Comparison of ENCODE assay signal across 20 cellular contexts in the genomic region with DNA sequence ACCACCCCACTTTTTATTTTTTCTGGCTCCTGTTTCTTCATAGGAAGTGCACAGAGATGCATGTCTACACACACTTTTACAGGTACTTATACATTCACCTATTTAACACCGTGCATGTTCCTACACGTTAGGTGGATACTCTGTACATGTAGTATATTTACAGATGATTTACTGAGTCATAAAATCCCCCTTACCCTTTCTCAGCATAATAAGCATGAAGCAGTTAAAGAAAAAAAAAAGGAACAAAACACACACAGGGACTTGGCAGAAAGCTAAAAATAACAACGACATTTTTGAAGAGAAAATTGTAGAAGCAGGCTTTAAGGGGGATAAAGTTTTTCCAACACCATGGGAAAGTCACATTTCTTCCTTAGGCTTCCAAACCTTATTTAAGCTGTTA.
A peak's percentile ranks its signal among the peaks of the same experiment; 100 is the strongest.
DNase-seq lines count a peak whose midpoint lies in the region; ATAC-seq, FAIRE-seq and TF ChIP-seq lines count a peak whose summit lies in the region.
"Had no signal": no experiment of that assay in that cellular context is flagged by ENCODE, and none has a peak within 500 bp of the region (broad histone marks: within the 10 kb centered on the region; RNA-seq: fewer than 3 reads in every experiment).

No MANE protein-coding gene starts in this region.

- no peak for ATAC-seq in left lobe of liver
- ATAC-seq: GM23338, HCT116, K562, PC-3 had no signal

- H3K36me3 ChIP-seq in astrocyte (ENCODE audit: insufficient read depth, low read length) (no peaks in the 10 kb centered on the region), endothelial cell of umbilical vein (ENCODE audit: control insufficient read depth in 2 of 2, extremely low read depth in 1 of 2, insufficient read depth in 2 of 2, low read length in 2 of 2) (no peaks in the 10 kb centered on the region)

- no peaks in the 10 kb centered on the region for H3K27me3 Mint-ChIP-seq in astrocyte (ENCODE audit: low read depth, unreplicated experiment)
- no peaks in the 10 kb centered on the region for H3K27me3 Mint-ChIP-seq in nephron (ENCODE audit: low read depth)
- H3K27me3 Mint-ChIP-seq: B cell had no signal

- CTCF ChIA-PET in endothelial cell of umbilical vein (lab: Charles Lee), result interaction anchor here (1.1 kb wide), 1 partner anchor 298 kb away, joined by 3 read pairs; no protein-coding TSS in a partner anchor

- H3K9me3 Mint-ChIP-seq in astrocyte (ENCODE audit: unreplicated experiment) (no peaks in the 10 kb centered on the region), nephron (no peaks in the 10 kb centered on the region)
- H3K9me3 Mint-ChIP-seq: CD4-positive, CD25-positive, alpha-beta regulatory T cell; GM23338 had no signal

- H3K9me3 ChIP-seq in astrocyte (ENCODE audit: insufficient read depth, low read depth, low read length) (no peaks in the 10 kb centered on the region), endothelial cell of umbilical vein (replicated peaks; ENCODE audit: control insufficient read depth, insufficient read depth, low read length) (no peaks in the 10 kb centered on the region)
- H3K9me3 ChIP-seq: Caco-2 had no signal

- peak; percentile 24 to 33 for DNase-seq in NCI-H526 (lab: John Stamatoyannopoulos, UW)
- no peak for DNase-seq in astrocyte (ENCODE audit: low read depth)
- DNase-seq in endothelial cell of umbilical vein (ENCODE audit: low read depth, low spot score), result peak; percentile 72
- no peak for DNase-seq in left lobe of liver (ENCODE audit: low spot score)
- no peak for DNase-seq in GM12892 (ENCODE audit: insufficient read length)
- DNase-seq in KG1 (lab: John Stamatoyannopoulos, UW), result no peak
- no peak for DNase-seq in amniotic stem cell (lab: John Stamatoyannopoulos, UW)
- DNase-seq: Caco-2; CD4-positive, CD25-positive, alpha-beta regulatory T cell; DMS153; NCI-H1436 treated with DMSO at 0.1 percent for 48 hours; NCI-H2081; NCI-H774; PC-3 had no signal

- no peak overlapping the region for H3K9ac ChIP-seq in astrocyte (ENCODE audit: low read length)
- H3K9ac ChIP-seq in endothelial cell of umbilical vein (replicated peaks; ENCODE audit: extremely low read depth, insufficient read depth, low read length), result no peak overlapping the region

- FAIRE-seq in astrocyte (lab: Jason Lieb, UNC), result peak; percentile 71
- FAIRE-seq in endothelial cell of umbilical vein (lab: Jason Lieb, UNC), result no peak
- FAIRE-seq in GM12892 (lab: Jason Lieb, UNC), result no peak
- FAIRE-seq: K562 had no signal

- H4K20me1 ChIP-seq in astrocyte (ENCODE audit: insufficient read depth, low read length) (no peaks in the 10 kb centered on the region), endothelial cell of umbilical vein (replicated peaks; ENCODE audit: control insufficient read depth, extremely low read depth, insufficient read depth, low read length) (no peaks in the 10 kb centered on the region)

- TF ChIP-seq CTCF in astrocyte (IDR thresholded peaks at IDR 0.05; ENCODE audit: insufficient read depth, low read depth, low read length), result no peak
- TF ChIP-seq CTCF in endothelial cell of umbilical vein (IDR thresholded peaks at IDR 0.05; ENCODE audit: extremely low read depth in 1 of 2, insufficient read depth in 1 of 2, low read depth in 1 of 2, low read length in 2 of 2), result no peak
- no peak for TF ChIP-seq CTCF in nephron (IDR thresholded peaks at IDR 0.05; ENCODE audit: unreplicated experiment in 3 of 3)

- no peak overlapping the region for H3K4me3 ChIP-seq in astrocyte (ENCODE audit: insufficient read depth, low read depth, low read length)
- H3K4me3 ChIP-seq in endothelial cell of umbilical vein (replicated peaks in 1 of 3; ENCODE audit: insufficient read depth in 1 of 3, low read depth in 1 of 3, low read length in 3 of 3), result no peak overlapping the region
- H3K4me3 ChIP-seq: GM23338, K562 had no signal

- H3K4me3 Mint-ChIP-seq in astrocyte (ENCODE audit: unreplicated experiment) (no peak overlapping the region), nephron (peak overlapping the region in 1 of 3 experiments; percentile 17)
- H3K4me3 Mint-ChIP-seq: B cell; CD4-positive, CD25-positive, alpha-beta regulatory T cell; GM23338 had no signal

- no peaks in the 10 kb centered on the region for H3K79me2 ChIP-seq in astrocyte (ENCODE audit: insufficient read depth, low read length)
- no peaks in the 10 kb centered on the region for H3K79me2 ChIP-seq in endothelial cell of umbilical vein (ENCODE audit: control insufficient read depth, insufficient read depth, low read length)

- H3K4me2 ChIP-seq in astrocyte (ENCODE audit: low read length) (no peak overlapping the region), endothelial cell of umbilical vein (ENCODE audit: insufficient read depth, low read length) (no peak overlapping the region)
- H3K4me2 ChIP-seq: GM23338 had no signal

- H3K4me1 ChIP-seq in astrocyte (ENCODE audit: insufficient read depth, low read length), result no peaks in the 10 kb centered on the region
- peaks cover 11% of the 10 kb centered on the region for H3K4me1 ChIP-seq in endothelial cell of umbilical vein (ENCODE audit: control insufficient read depth, extremely low read depth, insufficient read depth, low read length)
- H3K4me1 ChIP-seq: Caco-2 had no signal

- no peaks in the 10 kb centered on the region for H3K9me1 ChIP-seq in endothelial cell of umbilical vein (replicated peaks; ENCODE audit: control insufficient read depth, extremely low read depth, insufficient read depth, low read length)

- POLR2A ChIA-PET in endothelial cell of umbilical vein (lab: Charles Lee), result no interaction called here

- TF ChIP-seq POLR2A in endothelial cell of umbilical vein (IDR thresholded peaks at IDR 0.05; ENCODE audit: low read depth, low read length) (no peak), GM12892 (IDR thresholded peaks at IDR 0.05; ENCODE audit: low read depth, low read length) (no peak)

- no peak overlapping the region for H2AFZ ChIP-seq in astrocyte (ENCODE audit: low read depth, low read length)
- no peak overlapping the region for H2AFZ ChIP-seq in endothelial cell of umbilical vein (ENCODE audit: low read depth, low read length)
- H2AFZ ChIP-seq: GM23338 had no signal

- H3K27ac Mint-ChIP-seq in astrocyte (ENCODE audit: unreplicated experiment), result no peak overlapping the region
- H3K27ac Mint-ChIP-seq in nephron, result peak overlapping the region; percentile 31 to 38 (median 37)
- H3K27ac Mint-ChIP-seq: B cell; CD4-positive, CD25-positive, alpha-beta regulatory T cell; GM23338 had no signal

- H3K27ac ChIP-seq in astrocyte (ENCODE audit: low read depth, low read length) (no peak overlapping the region), endothelial cell of umbilical vein (ENCODE audit: insufficient read depth, low read depth, low read length) (no peak overlapping the region)
- H3K27ac ChIP-seq: RWPE1 had no signal

- intact Hi-C loops in endothelial cell of umbilical vein (cut with micrococcal nuclease), result loop anchor here (5.0 kb wide), 1 partner anchor 540 kb away; no protein-coding TSS in a partner anchor

- no peaks in the 10 kb centered on the region for H3K27me3 ChIP-seq in astrocyte (ENCODE audit: insufficient read depth, low read length)
- H3K27me3 ChIP-seq in endothelial cell of umbilical vein (ENCODE audit: control insufficient read depth in 2 of 2, insufficient read depth in 2 of 2, low read length in 2 of 2), result no peaks in the 10 kb centered on the region

- no TSS peak for BruUV-seq in endothelial cell of umbilical vein (replicated peaks; lab: Mats Ljungman, UMichigan)

- H3K36me3 Mint-ChIP-seq in astrocyte (ENCODE audit: low read depth, unreplicated experiment) (no peaks in the 10 kb centered on the region), nephron (ENCODE audit: low read depth) (no peaks in the 10 kb centered on the region)
- H3K36me3 Mint-ChIP-seq: CD4-positive, CD25-positive, alpha-beta regulatory T cell had no signal

- H3K4me1 Mint-ChIP-seq in astrocyte (ENCODE audit: low read depth, unreplicated experiment), result peaks cover 3% of the 10 kb centered on the region
- H3K4me1 Mint-ChIP-seq in nephron, result peaks cover 36% of the 10 kb centered on the region
- H3K4me1 Mint-ChIP-seq: B cell; CD4-positive, CD25-positive, alpha-beta regulatory T cell had no signal

- dilution Hi-C loops in endothelial cell of umbilical vein (cut with MboI; ENCODE audit: extremely low pct_ligation_motif_present, low sequenced_read_pairs), result no loop called here

TF ChIP-seq in endothelial cell of umbilical vein, 7 proteins besides CTCF, POLR2A, EP300 and RAD21:
- no peak for TF ChIP-seq JUN (IDR thresholded peaks at IDR 0.05; ENCODE audit: borderline replicate concordance, insufficient read depth, insufficient read length, low read depth)
- no peak for TF ChIP-seq FOS (IDR thresholded peaks at IDR 0.05; ENCODE audit: borderline replicate concordance, insufficient read depth, low read length)
- no peak for TF ChIP-seq EZH2 (IDR thresholded peaks at IDR 0.05; ENCODE audit: borderline replicate concordance, low read depth, low read length, severe bottlenecking)
- no peak for TF ChIP-seq MYC (IDR thresholded peaks at IDR 0.05; ENCODE audit: low read depth, low read length)
- no peak for TF ChIP-seq GATA2 (IDR thresholded peaks at IDR 0.05; ENCODE audit: insufficient read depth, insufficient read length, low read depth, low read length)
- TF ChIP-seq MAX (IDR thresholded peaks at IDR 0.05; ENCODE audit: insufficient read depth, insufficient read length), result no peak
- no peak for TF ChIP-seq POLR2AphosphoS5 (IDR thresholded peaks at IDR 0.05; ENCODE audit: insufficient read depth, low read depth, low read length)

Comparison
In these comparisons a context has a peak if more than half of its experiments do, and no peak if none do; other contexts are left out.
1. DNase-seq: peak in NCI-H526 (2 of 2) and endothelial cell of umbilical vein (single experiment); none in astrocyte (single experiment), left lobe of liver (single experiment), GM12892 (single experiment), KG1 (single experiment) and amniotic stem cell (single experiment).